In genomic region chr19:50725932-50726230, GRCh38 we compare ENCODE assay signal across 14 cellular contexts. TPM values are rescaled to one million over a fixed set of nuclear protein-coding genes. Genes with fewer than 3 reads are reported as not detected.
DNase-seq lines count a peak whose midpoint lies in the region; ATAC-seq, FAIRE-seq and TF ChIP-seq lines count a peak whose summit lies in the region.
"Had no signal": no experiment of that assay in that cellular context is flagged by ENCODE, and none has a peak within 500 bp of the region (broad histone marks: within the 10 kb centered on the region; RNA-seq: fewer than 3 reads in every experiment).

No MANE protein-coding gene starts in this region.

- no peak overlapping the region for H2AFZ ChIP-seq in Loucy (ENCODE audit: low read length)
- H2AFZ ChIP-seq in H1 (ENCODE audit: low read length): no peak overlapping the region
- H2AFZ ChIP-seq in neuron (ENCODE audit: low read depth, low read length): no peak overlapping the region

- H3K9me2 ChIP-seq in Loucy (replicated peaks; ENCODE audit: low read depth, low read length): no peaks in the 10 kb centered on the region

- H3K9ac ChIP-seq in Loucy (ENCODE audit: low read depth, low read length, poor library complexity, severe bottlenecking) (peak overlapping the region; percentile 80), H1 (replicated peaks in 1 of 4; ENCODE audit: extremely low read depth in 1 of 4, low read depth in 3 of 4, low read length in 3 of 4) (peak overlapping the region in 2 of 4 experiments; percentile 47 to 79; a peak in 2 of 7 replicates)

- H3K14ac ChIP-seq in H1 (ENCODE audit: insufficient read length): no peak overlapping the region

- no peak overlapping the region for H3K4ac ChIP-seq in H1 (replicated peaks; ENCODE audit: insufficient read length, low read depth, low read length)

- H4K8ac ChIP-seq in H1 (ENCODE audit: extremely low read depth, insufficient read depth, low read length): no peak overlapping the region

- H4K20me1 ChIP-seq in Loucy (ENCODE audit: insufficient read depth, low read length, poor library complexity, severe bottlenecking): no peaks in the 10 kb centered on the region
- peaks cover 1 to 2% of the 10 kb centered on the region in 2 experiments for H4K20me1 ChIP-seq in H1 (replicated peaks in 1 of 2; ENCODE audit: control insufficient read depth in 1 of 2, insufficient read depth in 2 of 2, low read length in 2 of 2)

- H3K4me3 ChIP-seq in Loucy (ENCODE audit: low read length, poor library complexity, severe bottlenecking) (peak overlapping the region; percentile 74), H1 (ENCODE audit: extremely low read depth in 1 of 4, insufficient read depth in 2 of 4, low read depth in 3 of 4, low read length in 4 of 4) (peak overlapping the region; percentile 68 to 82 (median 74)), neuron (ENCODE audit: low read length) (peak overlapping the region; percentile 77)

- no peak for FAIRE-seq in H1 (lab: Jason Lieb, UNC)
- FAIRE-seq: TTC549 had no signal

- DNase-seq in H1 (ENCODE audit: low read depth in 1 of 2, low spot score in 2 of 2) (no peak), HUDEP-2 (lab: John Stamatoyannopoulos, UW; ENCODE audit: unreplicated experiment in 76 of 76) (no peak), NCI-H446 (lab: John Stamatoyannopoulos, UW) (no peak)
- DNase-seq: dermis blood vessel endothelial cell, HCEC 1CT, NCI-H2081, occipital lobe had no signal

- 83% methylated on average over 6 of the region's 6 CpGs; no CpG with 5 or more reads in 1 of the 2 experiments for WGBS in H1 (ENCODE audit: extremely low coverage in 1 of 2, insufficient coverage in 1 of 2, insufficient read length in 1 of 2, insufficient replicate concordance in 2 of 2, low coverage in 1 of 2, low lambda C conversion rate in 2 of 2, missing lambda C conversion rate in 1 of 2), 2 experiments

- CTCF ChIA-PET in H1 (lab: Charles Lee; ENCODE audit: partially characterized antibody): interaction anchor here (1.6 to 2.5 kb wide), 2 partner anchors 53 to 375 kb away, joined by 3 to 6 read pairs; no protein-coding TSS in a partner anchor

- H4K91ac ChIP-seq in H1 (replicated peaks; ENCODE audit: insufficient read length, low read length): no peak overlapping the region

- TF ChIP-seq CTCF in C4-2B (conservative IDR thresholded peaks at IDR 0.05) (no peak), Loucy (conservative IDR thresholded peaks at IDR 0.05; ENCODE audit: low read length) (no peak), H1 (IDR thresholded peaks at IDR 0.05; ENCODE audit: control extremely low read depth in 1 of 3, insufficient read depth in 1 of 3, low read depth in 1 of 3, low read length in 3 of 3) (no peak)

- no peak for TF ChIP-seq RAD21 in H1 (IDR thresholded peaks at IDR 0.05 in 1 of 2, conservative IDR thresholded peaks at IDR 0.05 in 1 of 2; ENCODE audit: low read depth in 2 of 2, low read length in 2 of 2)

- peak overlapping the region; percentile 75; the same call in 1 of the 2 replicates for H2BK12ac ChIP-seq in H1 (ENCODE audit: low read depth, low read length)

- H3K27me3 ChIP-seq in Loucy (ENCODE audit: insufficient read depth, low read length, poor library complexity, severe bottlenecking) (no peaks in the 10 kb centered on the region), H1 (replicated peaks in 1 of 4; ENCODE audit: control insufficient read depth in 3 of 4, extremely low read depth in 1 of 4, insufficient read depth in 3 of 4, low read length in 3 of 4) (peaks cover 4 to 33% (median 22%) of the 10 kb centered on the region in 4 experiments), neuron (ENCODE audit: insufficient read depth, low read length) (peaks cover 21% of the 10 kb centered on the region)

- peaks cover 14% of the 10 kb centered on the region for H3K23me2 ChIP-seq in H1 (ENCODE audit: low read depth, low read length)

- H2BK15ac ChIP-seq in H1 (ENCODE audit: low read length): no peak overlapping the region

- TF ChIP-seq EP300 in H1 (IDR thresholded peaks at IDR 0.05; ENCODE audit: borderline replicate concordance in 1 of 2, low read depth in 2 of 2, low read length in 2 of 2): no peak

- peak overlapping the region; percentile 59; the same call in 1 of the 2 replicates for H2AK5ac ChIP-seq in H1 (ENCODE audit: low read depth, low read length)

- H3K18ac ChIP-seq in H1 (ENCODE audit: extremely low read depth, low read length): no peak overlapping the region

- no peaks in the 10 kb centered on the region for H3F3A ChIP-seq in Loucy (ENCODE audit: low read depth)

- H3K23ac ChIP-seq in H1 (ENCODE audit: insufficient read length): no peak overlapping the region

- H2BK20ac ChIP-seq in H1 (ENCODE audit: low read length): no peak overlapping the region

- H3K56ac ChIP-seq in H1 (replicated peaks; ENCODE audit: insufficient read length, low read depth, low read length): no peak overlapping the region

- H4K5ac ChIP-seq in H1 (ENCODE audit: insufficient read length, low read depth, low read length): no peak overlapping the region

- ATAC-seq in HG03442 (IDR thresholded peaks at IDR 0.05; ENCODE audit: unreplicated experiment) (no peak), GM18858 (IDR thresholded peaks at IDR 0.05; ENCODE audit: unreplicated experiment) (no peak)

- H2BK120ac ChIP-seq in H1 (replicated peaks; ENCODE audit: low read depth, low read length): no peak overlapping the region

- H3K4me1 ChIP-seq in Loucy (ENCODE audit: insufficient read depth, low read length, poor library complexity, severe bottlenecking) (no peaks in the 10 kb centered on the region), H1 (replicated peaks in 1 of 4; ENCODE audit: control insufficient read depth in 3 of 4, insufficient read depth in 4 of 4, low read length in 3 of 4) (peaks cover 0 to 30% (median 21%) of the 10 kb centered on the region in 4 experiments; a peak in 6 of 7 replicates), neuron (ENCODE audit: insufficient read depth, low read length) (peaks cover 21% of the 10 kb centered on the region)

- H2BK5ac ChIP-seq in H1 (ENCODE audit: low read depth, low read length): no peak overlapping the region

- H3K9me3 ChIP-seq in Loucy (ENCODE audit: insufficient read depth, low read depth, low read length) (no peaks in the 10 kb centered on the region), H1 (ENCODE audit: insufficient read depth in 2 of 2, low read depth in 1 of 2, low read length in 1 of 2) (no peaks in the 10 kb centered on the region), neuron (ENCODE audit: low read length) (no peaks in the 10 kb centered on the region)

- no peaks in the 10 kb centered on the region for H3K79me1 ChIP-seq in H1 (ENCODE audit: low read depth, low read length)

- H3K36me3 ChIP-seq in Loucy (ENCODE audit: insufficient read depth, low read length): no peaks in the 10 kb centered on the region
- no peaks in the 10 kb centered on the region for H3K36me3 ChIP-seq in H1 (ENCODE audit: control insufficient read depth in 2 of 4, insufficient read depth in 4 of 4, low read length in 3 of 4)
- no peaks in the 10 kb centered on the region for H3K36me3 ChIP-seq in neuron (ENCODE audit: insufficient read depth, low read length)

- TF ChIP-seq POLR2A in H1 (IDR thresholded peaks at IDR 0.05; ENCODE audit: control extremely low read depth in 1 of 2, low read depth in 2 of 2, low read length in 2 of 2): no peak

- peaks cover 17% of the 10 kb centered on the region; the same call in 1 of the 2 replicates for H3K79me2 ChIP-seq in Loucy (ENCODE audit: insufficient read depth, low read length)
- peaks cover 0 to 5% of the 10 kb centered on the region in 2 experiments; a peak in 1 of 4 replicates for H3K79me2 ChIP-seq in H1 (ENCODE audit: control insufficient read depth in 1 of 2, insufficient read depth in 2 of 2, low read length in 2 of 2)

- peak overlapping the region; percentile 82 for H3K27ac ChIP-seq in C4-2B
- no peak overlapping the region for H3K27ac ChIP-seq in H1 (ENCODE audit: low read depth, low read length)

- POLR2A ChIA-PET in H1 (lab: Charles Lee; ENCODE audit: partially characterized antibody): interaction anchor here (0.6 to 11.8 kb wide), 4 partner anchors 22 to 151 kb away, joined by 3 to 72 read pairs (median 4); no protein-coding TSS in a partner anchor

- H3K4me2 ChIP-seq in Loucy (ENCODE audit: low read depth, low read length, poor library complexity, severe bottlenecking) (peak overlapping the region; percentile 75), H1 (ENCODE audit: insufficient read depth in 1 of 2, low read depth in 2 of 2, low read length in 2 of 2) (peak overlapping the region; percentile 82 to 93)

TF ChIP-seq in H1, 55 proteins besides CTCF, POLR2A, EP300 and RAD21 (continues in another document):
- TF ChIP-seq SP2 (IDR thresholded peaks at IDR 0.05; ENCODE audit: low read length) (no peak), SRF (IDR thresholded peaks at IDR 0.05; ENCODE audit: low read depth, low read length) (no peak)

RNA-seq across cellular contexts. Expression of gene CLEC11A, which starts 2.7 kb away (rescaled TPM):
- total RNA-seq in H1 (2021; fragmentation: NEBNext Ultra II Directional; extraction: Animal tissue kit (Norgen Biotek cat#: 25700)): 4.3 and 5.2 TPM in 2 replicates
- 17.4 and 22.5 TPM in 2 replicates for polyA plus RNA-seq in H1 (2011; rRNA removed)
- 10.3 TPM for polyA plus RNA-seq in H1 (2011; cell fraction: cytosol; rRNA removed)
- polyA plus RNA-seq in H1 (2011; cell fraction: nucleus; rRNA removed): 10.3 TPM
- 2.7 to 6.2 TPM (median 5.4 TPM) in 4 replicates for polyA plus RNA-seq in H1 (2012, experiment 1 of 2)
- polyA plus RNA-seq in H1 (2012, experiment 2 of 2): 3.1 TPM
- 7.1 TPM for polyA plus RNA-seq in H1 (2013, experiment 1 of 2)
- 6.2 TPM for polyA plus RNA-seq in H1 (2013, experiment 2 of 2)
- 0.16 TPM in 1 of 2 replicates, not detected in the other for polyA minus RNA-seq in H1 (2011; rRNA and poly(A)+ RNA removed)
- 1.8 TPM for polyA minus RNA-seq in H1 (2011; cell fraction: cytosol; rRNA and poly(A)+ RNA removed)
- 6.7 TPM for polyA minus RNA-seq in H1 (2011; cell fraction: nucleus; rRNA and poly(A)+ RNA removed)

RNA-seq across cellular contexts. Expression of gene SHANK1, which starts 6.3 kb away (rescaled TPM):
- 3.7 and 3.9 TPM in 2 replicates for total RNA-seq in H1 (2021; fragmentation: NEBNext Ultra II Directional; extraction: Animal tissue kit (Norgen Biotek cat#: 25700))
- polyA plus RNA-seq in H1 (2011; rRNA removed): 1.1 and 1.2 TPM in 2 replicates
- 0.88 TPM for polyA plus RNA-seq in H1 (2011; cell fraction: cytosol; rRNA removed)
- polyA plus RNA-seq in H1 (2011; cell fraction: nucleus; rRNA removed): 7.0 TPM
- polyA plus RNA-seq in H1 (2012, experiment 1 of 2): 2.6 to 5.1 TPM (median 3.8 TPM) in 4 replicates
- 1.4 TPM for polyA plus RNA-seq in H1 (2012, experiment 2 of 2)
- 1.8 TPM for polyA plus RNA-seq in H1 (2013, experiment 1 of 2)
- 1.1 TPM for polyA plus RNA-seq in H1 (2013, experiment 2 of 2)
- 0.54 and 0.98 TPM in 2 replicates for polyA minus RNA-seq in H1 (2011; rRNA and poly(A)+ RNA removed)
- polyA minus RNA-seq in H1 (2011; cell fraction: cytosol; rRNA and poly(A)+ RNA removed): 3.0 TPM
- 6.6 TPM for polyA minus RNA-seq in H1 (2011; cell fraction: nucleus; rRNA and poly(A)+ RNA removed)

RNA-seq across cellular contexts. Expression of gene GPR32, which starts 44.4 kb away (rescaled TPM):
- not detected in 2 replicates for total RNA-seq in H1 (2021; fragmentation: NEBNext Ultra II Directional; extraction: Animal tissue kit (Norgen Biotek cat#: 25700))
- polyA plus RNA-seq in H1 (2011; rRNA removed): not detected in 2 replicates
- not detected for polyA plus RNA-seq in H1 (2011; cell fraction: cytosol; rRNA removed)
- polyA plus RNA-seq in H1 (2011; cell fraction: nucleus; rRNA removed): not detected
- polyA plus RNA-seq in H1 (2012, experiment 1 of 2): not detected in 4 replicates
- polyA plus RNA-seq in H1 (2012, experiment 2 of 2): not detected
- polyA plus RNA-seq in H1 (2013, experiment 1 of 2): not detected
- polyA plus RNA-seq in H1 (2013, experiment 2 of 2): not detected
- polyA minus RNA-seq in H1 (2011; rRNA and poly(A)+ RNA removed): not detected in 2 replicates
- polyA minus RNA-seq in H1 (2011; cell fraction: cytosol; rRNA and poly(A)+ RNA removed): not detected
- not detected for polyA minus RNA-seq in H1 (2011; cell fraction: nucleus; rRNA and poly(A)+ RNA removed)
- total RNA-seq: dermis blood vessel endothelial cell, occipital lobe, temporal lobe had no signal
